In genomic region chr2:68726100-68726499, GRCh38 we compare ENCODE assay signal across 19 cellular contexts. TPM values are rescaled to one million over a fixed set of nuclear protein-coding genes. Genes with fewer than 3 reads are reported as not detected.
DNase-seq lines count a peak whose midpoint lies in the region; ATAC-seq lines count a peak whose summit lies in the region.
"Had no signal": no experiment of that assay in that cellular context is flagged by ENCODE, and none has a peak within 500 bp of the region (broad histone marks: within the 10 kb centered on the region; RNA-seq: fewer than 3 reads in every experiment).

No MANE protein-coding gene starts in this region.

- H4K20me1 ChIP-seq in Karpas-422 (ENCODE audit: insufficient read depth, low read depth, low read length): no peaks in the 10 kb centered on the region

- peak overlapping the region; percentile 85 for H3K27ac ChIP-seq in Karpas-422 (ENCODE audit: low read length)
- H3K27ac ChIP-seq: sigmoid colon, thyroid gland had no signal

- H3K36me3 Mint-ChIP-seq in activated naive CD4-positive, alpha-beta T cell treated with anti-CD3 and anti-CD28 coated beads, Interleukin-2, amount 50 U/mL, for 24 hours: no peaks in the 10 kb centered on the region
- H3K36me3 Mint-ChIP-seq in activated CD8-positive, alpha-beta T cell treated with anti-CD3 and anti-CD28 coated beads, Interleukin-2, amount 10 ng/mL, durations not matched to agents 7 days and 5 days (ENCODE audit: low read depth): peaks cover 7% of the 10 kb centered on the region

- no peak for ATAC-seq in activated CD8-positive, alpha-beta T cell treated with anti-CD3 and anti-CD28 coated beads, Interleukin-2, amount 10 ng/mL, durations not matched to agents 7 days and 5 days
- ATAC-seq in GM18502 (IDR thresholded peaks at IDR 0.05; ENCODE audit: poor library complexity, unreplicated experiment) (no peak), GM21786 (IDR thresholded peaks at IDR 0.05; ENCODE audit: unreplicated experiment) (no peak)

- H2AFZ ChIP-seq in Karpas-422 (ENCODE audit: low read length): peak overlapping the region; percentile 45

- peak overlapping the region; percentile 49 for H3K4me3 Mint-ChIP-seq in activated naive CD4-positive, alpha-beta T cell treated with anti-CD3 and anti-CD28 coated beads, Interleukin-2, amount 50 U/mL, for 24 hours
- H3K4me3 Mint-ChIP-seq in activated CD8-positive, alpha-beta T cell treated with anti-CD3 and anti-CD28 coated beads, Interleukin-2, amount 10 ng/mL, durations not matched to agents 7 days and 5 days: no peak overlapping the region
- H3K4me3 Mint-ChIP-seq: nephron had no signal

- H3K4me1 Mint-ChIP-seq in activated naive CD4-positive, alpha-beta T cell treated with anti-CD3 and anti-CD28 coated beads, Interleukin-2, amount 50 U/mL, for 24 hours: peaks cover 79% of the 10 kb centered on the region
- H3K4me1 Mint-ChIP-seq in activated CD8-positive, alpha-beta T cell treated with anti-CD3 and anti-CD28 coated beads, Interleukin-2, amount 10 ng/mL, durations not matched to agents 7 days and 5 days (ENCODE audit: low read depth): peaks cover 80% of the 10 kb centered on the region
- H3K4me1 Mint-ChIP-seq: nephron had no signal

- H3K9ac ChIP-seq in Karpas-422 (ENCODE audit: low read length): peak overlapping the region; percentile 62

- H3K79me2 ChIP-seq in Karpas-422 (ENCODE audit: low read length): no peaks in the 10 kb centered on the region

- no peaks in the 10 kb centered on the region for H3K27me3 ChIP-seq in Karpas-422 (ENCODE audit: low read length)
- H3K27me3 ChIP-seq: sigmoid colon, thyroid gland had no signal

- H3K9me3 ChIP-seq in Karpas-422 (ENCODE audit: low read length): no peaks in the 10 kb centered on the region
- H3K9me3 ChIP-seq: sigmoid colon, thyroid gland had no signal

- no peak for DNase-seq in activated naive CD4-positive, alpha-beta T cell treated with Interleukin-2 at 50 U/mL for 16 hours
- DNase-seq in Karpas-422 (peak; percentile 41), ureter (ENCODE audit: low spot score) (peak; percentile 13), NCI-H526 (lab: John Stamatoyannopoulos, UW) (no peak)
- peak; percentile 10 for DNase-seq in activated CD8-positive, alpha-beta T cell treated with anti-CD3 and anti-CD28 coated beads, Interleukin-2, amount 10 ng/mL, durations not matched to agents 7 days and 5 days
- DNase-seq: activated effector memory CD4-positive, alpha-beta T cell treated with Interleukin-2 at 50 U/mL for 16 hours; central memory CD4-positive, alpha-beta T cell; effector CD4-positive, alpha-beta T cell; left cardiac atrium; mesendoderm; NCI-H146; sigmoid colon; stimulated activated naive CD4-positive, alpha-beta T cell treated with Interleukin-2 at 50 U/mL for 16 hours had no signal

- no peaks in the 10 kb centered on the region for H3K27me3 Mint-ChIP-seq in activated naive CD4-positive, alpha-beta T cell treated with anti-CD3 and anti-CD28 coated beads, Interleukin-2, amount 50 U/mL, for 24 hours
- no peaks in the 10 kb centered on the region for H3K27me3 Mint-ChIP-seq in activated CD8-positive, alpha-beta T cell treated with anti-CD3 and anti-CD28 coated beads, Interleukin-2, amount 10 ng/mL, durations not matched to agents 7 days and 5 days (ENCODE audit: low read depth)

- CTCF ChIA-PET in activated CD8-positive, alpha-beta T cell treated with anti-CD3 and anti-CD28 coated beads, Interleukin-2, amount 10 ng/mL, durations not matched to agents 7 days and 5 days (lab: Charles Lee): interaction anchor here (0.8 to 23.9 kb wide), 6 partner anchors 9 to 182 kb away, joined by 3 to 449 read pairs (median 4); partner anchors contain the start of gene ARHGAP25

- peaks cover 60% of the 10 kb centered on the region for H3K4me1 ChIP-seq in Karpas-422 (ENCODE audit: low read length)
- H3K4me1 ChIP-seq: sigmoid colon had no signal

- no peak overlapping the region for H3K4me3 ChIP-seq in Karpas-422 (ENCODE audit: low read length)
- H3K4me3 ChIP-seq: sigmoid colon, thyroid gland had no signal

- POLR2A ChIA-PET in activated CD8-positive, alpha-beta T cell treated with anti-CD3 and anti-CD28 coated beads, Interleukin-2, amount 10 ng/mL, durations not matched to agents 7 days and 5 days (lab: Charles Lee): interaction anchor here (1.1 to 1.5 kb wide), 2 partner anchors 9 to 15 kb away, joined by 5 read pairs; no protein-coding TSS in a partner anchor

- H3K36me3 ChIP-seq in Karpas-422 (ENCODE audit: insufficient read depth, low read length): no peaks in the 10 kb centered on the region
- H3K36me3 ChIP-seq: sigmoid colon, thyroid gland had no signal

- peak overlapping the region; percentile 82 for H3K27ac Mint-ChIP-seq in activated naive CD4-positive, alpha-beta T cell treated with anti-CD3 and anti-CD28 coated beads, Interleukin-2, amount 50 U/mL, for 24 hours
- peak overlapping the region; percentile 79 for H3K27ac Mint-ChIP-seq in activated CD8-positive, alpha-beta T cell treated with anti-CD3 and anti-CD28 coated beads, Interleukin-2, amount 10 ng/mL, durations not matched to agents 7 days and 5 days
- H3K27ac Mint-ChIP-seq: nephron had no signal

- H3K9me2 ChIP-seq in Karpas-422 (replicated peaks; ENCODE audit: insufficient read depth, low read length): no peaks in the 10 kb centered on the region

- H3K9me3 Mint-ChIP-seq in activated naive CD4-positive, alpha-beta T cell treated with anti-CD3 and anti-CD28 coated beads, Interleukin-2, amount 50 U/mL, for 24 hours: no peaks in the 10 kb centered on the region
- no peaks in the 10 kb centered on the region for H3K9me3 Mint-ChIP-seq in activated CD8-positive, alpha-beta T cell treated with anti-CD3 and anti-CD28 coated beads, Interleukin-2, amount 10 ng/mL, durations not matched to agents 7 days and 5 days (ENCODE audit: insufficient read depth)
- H3K9me3 Mint-ChIP-seq: nephron had no signal

- peak overlapping the region; percentile 64 for H3K4me2 ChIP-seq in Karpas-422 (ENCODE audit: low read depth, low read length, poor library complexity, severe bottlenecking)

RNA-seq across cellular contexts. Expression of gene ARHGAP25, which starts 8.5 kb away (rescaled TPM):
- total RNA-seq in Karpas-422 (2014; rRNA removed; shearing (Covaris generic); ENCODE audit: low replicate concordance): 172 and 213 TPM in 2 replicates
- total RNA-seq in activated CD8-positive, alpha-beta T cell treated with anti-CD3 and anti-CD28 coated beads, Interleukin-2, amount 10 ng/mL, durations not matched to agents 7 days and 5 days: 10 to 100 TPM; 68.2 to 68.7 TPM
- 14.7 TPM for total RNA-seq in ureter
- total RNA-seq: HT1080 had no signal

Comparison
In these comparisons a context has a peak if more than half of its experiments do, and no peak if none do; other contexts are left out.
1. DNase-seq: peak in Karpas-422 (single experiment), activated CD8-positive, alpha-beta T cell treated with anti-CD3 and anti-CD28 coated beads, Interleukin-2, amount 10 ng/mL, durations not matched to agents 7 days and 5 days (single experiment) and ureter (single experiment); none in activated naive CD4-positive, alpha-beta T cell treated with Interleukin-2 at 50 U/mL for 16 hours (single experiment) and NCI-H526 (0 of 2).